Comparison of ENCODE assay signal across 1 cellular context in the genomic region with DNA sequence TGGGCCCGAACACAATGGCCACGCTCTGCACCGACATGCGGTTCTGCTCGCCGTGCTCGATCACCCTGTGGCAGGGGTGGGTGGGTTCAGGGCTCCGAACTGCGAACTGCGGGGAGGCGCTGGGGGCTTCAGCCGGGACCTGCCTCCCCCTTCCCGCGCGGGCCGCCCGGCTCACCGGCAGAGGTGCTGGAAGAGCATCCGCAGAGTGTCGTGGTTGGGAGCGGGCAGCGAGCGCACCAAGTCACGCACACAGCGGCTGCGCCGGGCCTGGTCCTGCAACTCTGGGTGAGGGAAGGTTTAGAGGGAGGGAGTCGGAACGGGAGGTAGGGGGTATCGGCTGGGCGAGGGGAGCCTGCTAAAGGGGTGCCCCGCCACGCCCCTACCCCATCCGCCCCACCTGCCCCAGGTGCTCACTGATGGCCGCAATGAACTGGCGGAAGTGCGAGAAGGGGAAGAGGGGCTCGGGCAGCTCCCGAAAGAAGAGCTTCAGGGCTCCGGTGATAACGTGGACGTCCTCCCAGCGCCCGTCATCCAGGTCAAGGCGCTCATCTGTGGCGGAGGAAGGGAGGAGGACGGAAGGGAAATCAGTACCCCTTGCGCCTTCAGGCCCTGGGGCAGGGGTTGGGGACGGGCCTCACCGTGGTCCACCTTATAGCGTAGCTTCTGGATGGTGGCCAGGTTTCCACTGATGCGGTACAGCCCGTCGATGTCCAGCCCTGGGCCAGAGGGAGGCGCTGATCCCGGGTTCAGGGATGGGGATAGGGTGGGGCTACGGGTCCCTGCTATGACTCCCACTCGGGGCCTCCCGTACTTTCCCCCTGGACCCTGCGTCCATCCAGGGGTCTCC.
TF ChIP-seq lines count a peak whose summit lies in the region.

No MANE protein-coding gene starts in this region.

TF ChIP-seq in WTC11, 78 proteins besides CTCF, POLR2A, EP300 and RAD21 (continued from another document):
- TF ChIP-seq, protein P1, sequence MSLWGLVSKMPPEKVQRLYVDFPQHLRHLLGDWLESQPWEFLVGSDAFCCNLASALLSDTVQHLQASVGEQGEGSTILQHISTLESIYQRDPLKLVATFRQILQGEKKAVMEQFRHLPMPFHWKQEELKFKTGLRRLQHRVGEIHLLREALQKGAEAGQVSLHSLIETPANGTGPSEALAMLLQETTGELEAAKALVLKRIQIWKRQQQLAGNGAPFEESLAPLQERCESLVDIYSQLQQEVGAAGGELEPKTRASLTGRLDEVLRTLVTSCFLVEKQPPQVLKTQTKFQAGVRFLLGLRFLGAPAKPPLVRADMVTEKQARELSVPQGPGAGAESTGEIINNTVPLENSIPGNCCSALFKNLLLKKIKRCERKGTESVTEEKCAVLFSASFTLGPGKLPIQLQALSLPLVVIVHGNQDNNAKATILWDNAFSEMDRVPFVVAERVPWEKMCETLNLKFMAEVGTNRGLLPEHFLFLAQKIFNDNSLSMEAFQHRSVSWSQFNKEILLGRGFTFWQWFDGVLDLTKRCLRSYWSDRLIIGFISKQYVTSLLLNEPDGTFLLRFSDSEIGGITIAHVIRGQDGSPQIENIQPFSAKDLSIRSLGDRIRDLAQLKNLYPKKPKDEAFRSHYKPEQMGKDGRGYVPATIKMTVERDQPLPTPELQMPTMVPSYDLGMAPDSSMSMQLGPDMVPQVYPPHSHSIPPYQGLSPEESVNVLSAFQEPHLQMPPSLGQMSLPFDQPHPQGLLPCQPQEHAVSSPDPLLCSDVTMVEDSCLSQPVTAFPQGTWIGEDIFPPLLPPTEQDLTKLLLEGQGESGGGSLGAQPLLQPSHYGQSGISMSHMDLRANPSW (CRISPR knock-in tag; conservative IDR thresholded peaks at IDR 0.05; ENCODE audit: low read depth) = no peak
- TF ChIP-seq NFATC4 (CRISPR knock-in tag; IDR thresholded peaks at IDR 0.05) (no peak), GTF2I (CRISPR knock-in tag; conservative IDR thresholded peaks at IDR 0.05) (no peak), FOXP1 (CRISPR knock-in tag; IDR thresholded peaks at IDR 0.05; ENCODE audit: borderline replicate concordance) (no peak), ZNF317 (CRISPR knock-in tag; IDR thresholded peaks at IDR 0.05; ENCODE audit: borderline replicate concordance, low read depth) (no peak), ZNF671 (CRISPR knock-in tag; IDR thresholded peaks at IDR 0.05) (no peak), TCF7 (CRISPR knock-in tag; IDR thresholded peaks at IDR 0.05; ENCODE audit: low read depth) (no peak), USF2 (CRISPR knock-in tag; IDR thresholded peaks at IDR 0.05) (no peak), SMAD3 (CRISPR knock-in tag; IDR thresholded peaks at IDR 0.05; ENCODE audit: borderline replicate concordance) (no peak), CREB1 (CRISPR knock-in tag; IDR thresholded peaks at IDR 0.05) (no peak), MXD4 (CRISPR knock-in tag; IDR thresholded peaks at IDR 0.05; ENCODE audit: borderline replicate concordance) (no peak), FOXK1 (CRISPR knock-in tag; IDR thresholded peaks at IDR 0.05) (no peak), RELA (CRISPR knock-in tag; IDR thresholded peaks at IDR 0.05; ENCODE audit: borderline replicate concordance) (no peak), TP53 (CRISPR knock-in tag; IDR thresholded peaks at IDR 0.05) (no peak)
- TF ChIP-seq, protein P2, sequence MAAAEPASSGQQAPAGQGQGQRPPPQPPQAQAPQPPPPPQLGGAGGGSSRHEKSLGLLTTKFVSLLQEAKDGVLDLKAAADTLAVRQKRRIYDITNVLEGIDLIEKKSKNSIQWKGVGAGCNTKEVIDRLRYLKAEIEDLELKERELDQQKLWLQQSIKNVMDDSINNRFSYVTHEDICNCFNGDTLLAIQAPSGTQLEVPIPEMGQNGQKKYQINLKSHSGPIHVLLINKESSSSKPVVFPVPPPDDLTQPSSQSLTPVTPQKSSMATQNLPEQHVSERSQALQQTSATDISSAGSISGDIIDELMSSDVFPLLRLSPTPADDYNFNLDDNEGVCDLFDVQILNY (CRISPR knock-in tag; IDR thresholded peaks at IDR 0.05) = no peak
- TF ChIP-seq, protein P3, sequence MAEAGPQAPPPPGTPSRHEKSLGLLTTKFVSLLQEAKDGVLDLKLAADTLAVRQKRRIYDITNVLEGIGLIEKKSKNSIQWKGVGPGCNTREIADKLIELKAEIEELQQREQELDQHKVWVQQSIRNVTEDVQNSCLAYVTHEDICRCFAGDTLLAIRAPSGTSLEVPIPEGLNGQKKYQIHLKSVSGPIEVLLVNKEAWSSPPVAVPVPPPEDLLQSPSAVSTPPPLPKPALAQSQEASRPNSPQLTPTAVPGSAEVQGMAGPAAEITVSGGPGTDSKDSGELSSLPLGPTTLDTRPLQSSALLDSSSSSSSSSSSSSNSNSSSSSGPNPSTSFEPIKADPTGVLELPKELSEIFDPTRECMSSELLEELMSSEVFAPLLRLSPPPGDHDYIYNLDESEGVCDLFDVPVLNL (CRISPR knock-in tag; IDR thresholded peaks at IDR 0.05; ENCODE audit: borderline replicate concordance, low read depth) = no peak
- TF ChIP-seq, protein P4, sequence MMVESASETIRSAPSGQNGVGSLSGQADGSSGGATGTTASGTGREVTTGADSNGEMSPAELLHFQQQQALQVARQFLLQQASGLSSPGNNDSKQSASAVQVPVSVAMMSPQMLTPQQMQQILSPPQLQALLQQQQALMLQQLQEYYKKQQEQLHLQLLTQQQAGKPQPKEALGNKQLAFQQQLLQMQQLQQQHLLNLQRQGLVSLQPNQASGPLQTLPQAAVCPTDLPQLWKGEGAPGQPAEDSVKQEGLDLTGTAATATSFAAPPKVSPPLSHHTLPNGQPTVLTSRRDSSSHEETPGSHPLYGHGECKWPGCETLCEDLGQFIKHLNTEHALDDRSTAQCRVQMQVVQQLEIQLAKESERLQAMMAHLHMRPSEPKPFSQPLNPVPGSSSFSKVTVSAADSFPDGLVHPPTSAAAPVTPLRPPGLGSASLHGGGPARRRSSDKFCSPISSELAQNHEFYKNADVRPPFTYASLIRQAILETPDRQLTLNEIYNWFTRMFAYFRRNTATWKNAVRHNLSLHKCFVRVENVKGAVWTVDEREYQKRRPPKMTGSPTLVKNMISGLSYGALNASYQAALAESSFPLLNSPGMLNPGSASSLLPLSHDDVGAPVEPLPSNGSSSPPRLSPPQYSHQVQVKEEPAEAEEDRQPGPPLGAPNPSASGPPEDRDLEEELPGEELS (CRISPR knock-in tag; IDR thresholded peaks at IDR 0.05) = no peak
